In genomic region chr13:86760620-86761019, GRCh38 we compare ENCODE assay signal across 25 cellular contexts.
"Had no signal": no experiment of that assay in that cellular context is flagged by ENCODE, and none has a peak within 500 bp of the region (broad histone marks: within the 10 kb centered on the region; RNA-seq: fewer than 3 reads in every experiment).

No MANE protein-coding gene starts in this region.

- H3K27me3 Mint-ChIP-seq: activated naive CD8-positive, alpha-beta T cell had no signal

- H3K27ac ChIP-seq: adrenal gland, ascending aorta, brain microvascular endothelial cell, hepatocyte, left ventricle myocardium inferior, pancreas, psoas muscle, right atrium auricular region, upper lobe of left lung, VCaP had no signal

- H3K4me1 ChIP-seq: adrenal gland, ascending aorta, left ventricle myocardium inferior, pancreas, psoas muscle, right atrium auricular region, upper lobe of left lung had no signal

- DNase-seq: activated gamma-delta T cell treated with Interleukin-2 at 50 U/mL for 16 hours; adrenal gland; brain microvascular endothelial cell; caudate nucleus; dermis blood vessel endothelial cell; effector CD8-positive, alpha-beta T cell; foreskin melanocyte; glutamatergic neuron; left ventricle myocardium inferior; mammary epithelial cell; pancreas; psoas muscle; stimulated activated CD4-positive, alpha-beta T cell treated with anti-CD3 and anti-CD28 coated beads, Interleukin-4, amount 100 ng/mL, for 24 hours; stimulated activated naive CD8-positive, alpha-beta T cell treated with anti-CD3 and anti-CD28 coated beads, Interleukin-15, Interleukin-2, amounts not matched to agents 100 U/mL and 50 U/mL, for 24 hours; upper lobe of left lung had no signal

- H3K27me3 ChIP-seq: adrenal gland, ascending aorta, brain microvascular endothelial cell, hepatocyte, pancreas, right atrium auricular region, upper lobe of left lung had no signal

- H3K4me3 Mint-ChIP-seq: activated naive CD8-positive, alpha-beta T cell; activated T-helper 1 cell treated with anti-CD3 and anti-CD28 coated beads, Interleukin-12 subunit alpha, Interleukin-12 subunit beta, Interleukin-2, Interleukin-4 antibody, amounts not matched to agents 30 ng/mL and 10 ng/mL and 1 ng/mL, durations not matched to agents 14 hours and 24 hours and 36 hours; mesothelial cell of epicardium; nephron had no signal

- H3K36me3 Mint-ChIP-seq: activated naive CD8-positive, alpha-beta T cell; mesothelial cell of epicardium had no signal

- H3K9me3 ChIP-seq: adrenal gland, ascending aorta, left ventricle myocardium inferior, pancreas, psoas muscle, right atrium auricular region had no signal

- H3K4me1 Mint-ChIP-seq: mesothelial cell of epicardium, nephron had no signal

- H3K27ac Mint-ChIP-seq: activated naive CD8-positive, alpha-beta T cell; activated T-helper 1 cell treated with anti-CD3 and anti-CD28 coated beads, Interleukin-12 subunit alpha, Interleukin-12 subunit beta, Interleukin-2, Interleukin-4 antibody, amounts not matched to agents 30 ng/mL and 10 ng/mL and 1 ng/mL, durations not matched to agents 14 hours and 24 hours and 36 hours; mesothelial cell of epicardium; nephron had no signal

- ATAC-seq: activated CD4-positive, CD25-positive, alpha-beta regulatory T cell treated with anti-CD3 and anti-CD28 coated beads, Interleukin-2, amount 50 U/mL, for 24 hours; esophagus mucosa; pancreas; psoas muscle; stimulated activated naive CD8-positive, alpha-beta T cell treated with anti-CD3 and anti-CD28 coated beads, Interleukin-15, Interleukin-2, amounts not matched to agents 100 U/mL and 50 U/mL, for 24 hours had no signal

- H3K36me3 ChIP-seq: adrenal gland, ascending aorta, brain microvascular endothelial cell, left ventricle myocardium inferior, pancreas, right atrium auricular region, upper lobe of left lung had no signal

- H3K4me3 ChIP-seq: adrenal gland, ascending aorta, hepatocyte, left ventricle myocardium inferior, pancreas, psoas muscle, right atrium auricular region, upper lobe of left lung had no signal
